In genomic region chr2:127453392-127454171, GRCh38 we compare ENCODE assay signal across 1 cellular context.
TF ChIP-seq lines count a peak whose summit lies in the region.

No MANE protein-coding gene starts in this region.

TF ChIP-seq in K562, 482 proteins besides CTCF, POLR2A, EP300 and RAD21 (continued from another document):
- TF ChIP-seq SMC3 (conservative IDR thresholded peaks at IDR 0.05; ENCODE audit: insufficient read depth, low read depth, low read length), result peak; percentile 59; the same call in 1 of the 2 replicates
- no peak for TF ChIP-seq PHB (CRISPR knock-in tag; IDR thresholded peaks at IDR 0.05)
- peak; percentile 80; the same call in 1 of the 2 replicates for TF ChIP-seq CC2D1A (IDR thresholded peaks at IDR 0.05)
